8 cellular contexts compared by ENCODE assay signal in genomic region chr2:87485884-87486283, GRCh38.
DNase-seq lines count a peak whose midpoint lies in the region; ATAC-seq and TF ChIP-seq lines count a peak whose summit lies in the region.
"Not testable (repeated sequence)": the region's sequence is repeated elsewhere in the genome, so short reads cannot be mapped to it uniquely, and the experiment has no call there.

No MANE protein-coding gene starts in this region.

- not testable (repeated sequence) for H3K4me1 ChIP-seq in liver (ENCODE audit: control insufficient read depth in 4 of 4, insufficient read depth in 4 of 4, low read length in 3 of 4)

- not testable (repeated sequence) for DNase-seq in MCF 10A (ENCODE audit: unreplicated experiment)

- peak overlapping the region; percentile 55 for H3K27ac Mint-ChIP-seq in T-helper 1 cell treated with Interleukin-12 subunit alpha and Interleukin-12 subunit beta and Interleukin-4 antibody, amounts not matched to agents 30 μg/mL and 1 μg/mL, for 36 hours
- peak overlapping the region; percentile 57 for H3K27ac Mint-ChIP-seq in MCF 10A (ENCODE audit: low read depth, unreplicated experiment)
- H3K27ac Mint-ChIP-seq in stimulated activated naive CD8-positive, alpha-beta T cell treated with anti-CD3 and anti-CD28 coated beads, Interleukin-15, Interleukin-2, amounts not matched to agents 100 ng/mL and 50 ng/mL, for 24 hours, result peak overlapping the region; percentile 93

- H3K36me3 ChIP-seq in liver (ENCODE audit: control insufficient read depth in 4 of 4, insufficient read depth in 3 of 4, low read depth in 1 of 4, low read length in 3 of 4), result not testable (repeated sequence)

- ATAC-seq in GM18502 (IDR thresholded peaks at IDR 0.05; ENCODE audit: poor library complexity, unreplicated experiment), result peak; percentile 91
- ATAC-seq in GM19468 (IDR thresholded peaks at IDR 0.05; ENCODE audit: extremely low read depth, unreplicated experiment), result peak; percentile 74
- ATAC-seq in HG02852 (IDR thresholded peaks at IDR 0.05; ENCODE audit: unreplicated experiment), result peak; percentile 86
- peak; percentile 86 for ATAC-seq in HG03457 (IDR thresholded peaks at IDR 0.05; ENCODE audit: unreplicated experiment)

- CTCF ChIA-PET in MCF 10A (lab: Yijun Ruan, JAX), result not testable (repeated sequence)

- BruUV-seq in MCF 10A (replicated peaks; lab: Mats Ljungman, UMichigan), result not testable (repeated sequence)

- H3K27ac ChIP-seq in liver (ENCODE audit: low read depth in 1 of 2, low read length in 2 of 2), result peak overlapping the region; percentile 31 to 46

- POLR2A ChIA-PET in MCF 10A (lab: Yijun Ruan, JAX), result not testable (repeated sequence)

- H3K4me3 Mint-ChIP-seq in T-helper 1 cell treated with Interleukin-12 subunit alpha and Interleukin-12 subunit beta and Interleukin-4 antibody, amounts not matched to agents 30 μg/mL and 1 μg/mL, for 36 hours; stimulated activated naive CD8-positive, alpha-beta T cell treated with anti-CD3 and anti-CD28 coated beads, Interleukin-15, Interleukin-2, amounts not matched to agents 100 ng/mL and 50 ng/mL, for 24 hours: not testable (repeated sequence)
- peak overlapping the region; percentile 39 for H3K4me3 Mint-ChIP-seq in MCF 10A (ENCODE audit: unreplicated experiment)

- H3K4me1 Mint-ChIP-seq in T-helper 1 cell treated with Interleukin-12 subunit alpha and Interleukin-12 subunit beta and Interleukin-4 antibody, amounts not matched to agents 30 μg/mL and 1 μg/mL, for 36 hours (ENCODE audit: low read depth), result peaks cover 17% of the 10 kb centered on the region
- H3K4me1 Mint-ChIP-seq in MCF 10A (ENCODE audit: insufficient read depth, unreplicated experiment), result peaks cover 13% of the 10 kb centered on the region
- H3K4me1 Mint-ChIP-seq in stimulated activated naive CD8-positive, alpha-beta T cell treated with anti-CD3 and anti-CD28 coated beads, Interleukin-15, Interleukin-2, amounts not matched to agents 100 ng/mL and 50 ng/mL, for 24 hours (ENCODE audit: low read depth), result peaks cover 64% of the 10 kb centered on the region

- TF ChIP-seq CTCF in MCF 10A (IDR thresholded peaks at IDR 0.05; ENCODE audit: unreplicated experiment); liver (IDR thresholded peaks at IDR 0.05; ENCODE audit: low read depth, low read length, missing input control): not testable (repeated sequence)

- not testable (repeated sequence) for H3K9ac ChIP-seq in liver (ENCODE audit: low read depth in 1 of 2, low read length in 2 of 2)

- H3K9me3 ChIP-seq in liver (ENCODE audit: control insufficient read depth in 4 of 4, low read length in 3 of 4), result not testable (repeated sequence)

- not testable (repeated sequence) for TF ChIP-seq RAD21 in liver (IDR thresholded peaks at IDR 0.05)

- H3K36me3 Mint-ChIP-seq in T-helper 1 cell treated with Interleukin-12 subunit alpha and Interleukin-12 subunit beta and Interleukin-4 antibody, amounts not matched to agents 30 μg/mL and 1 μg/mL, for 36 hours (ENCODE audit: low read depth); MCF 10A (ENCODE audit: insufficient read depth, unreplicated experiment): not testable (repeated sequence)
- H3K36me3 Mint-ChIP-seq in stimulated activated naive CD8-positive, alpha-beta T cell treated with anti-CD3 and anti-CD28 coated beads, Interleukin-15, Interleukin-2, amounts not matched to agents 100 ng/mL and 50 ng/mL, for 24 hours (ENCODE audit: low read depth), result peaks cover 16% of the 10 kb centered on the region

- not testable (repeated sequence) for H3K9me3 Mint-ChIP-seq in T-helper 1 cell treated with Interleukin-12 subunit alpha and Interleukin-12 subunit beta and Interleukin-4 antibody, amounts not matched to agents 30 μg/mL and 1 μg/mL, for 36 hours; MCF 10A (ENCODE audit: unreplicated experiment); stimulated activated naive CD8-positive, alpha-beta T cell treated with anti-CD3 and anti-CD28 coated beads, Interleukin-15, Interleukin-2, amounts not matched to agents 100 ng/mL and 50 ng/mL, for 24 hours

- H3K27me3 Mint-ChIP-seq in T-helper 1 cell treated with Interleukin-12 subunit alpha and Interleukin-12 subunit beta and Interleukin-4 antibody, amounts not matched to agents 30 μg/mL and 1 μg/mL, for 36 hours (ENCODE audit: low read depth); MCF 10A (ENCODE audit: insufficient read depth, unreplicated experiment); stimulated activated naive CD8-positive, alpha-beta T cell treated with anti-CD3 and anti-CD28 coated beads, Interleukin-15, Interleukin-2, amounts not matched to agents 100 ng/mL and 50 ng/mL, for 24 hours: not testable (repeated sequence)

- not testable (repeated sequence) for H3K4me3 ChIP-seq in liver (ENCODE audit: low read depth in 1 of 3, low read length in 3 of 3)

- not testable (repeated sequence) for H3K27me3 ChIP-seq in liver (ENCODE audit: control insufficient read depth in 4 of 4, insufficient read depth in 4 of 4, low read length in 3 of 4)

- intact Hi-C loops in MCF 10A (cut with micrococcal nuclease), result not testable (repeated sequence)

- no CpG with 5 or more reads among the region's 10 CpGs for WGBS in liver
